Comparison of ENCODE assay signal across 15 cellular contexts in the genomic region with DNA sequence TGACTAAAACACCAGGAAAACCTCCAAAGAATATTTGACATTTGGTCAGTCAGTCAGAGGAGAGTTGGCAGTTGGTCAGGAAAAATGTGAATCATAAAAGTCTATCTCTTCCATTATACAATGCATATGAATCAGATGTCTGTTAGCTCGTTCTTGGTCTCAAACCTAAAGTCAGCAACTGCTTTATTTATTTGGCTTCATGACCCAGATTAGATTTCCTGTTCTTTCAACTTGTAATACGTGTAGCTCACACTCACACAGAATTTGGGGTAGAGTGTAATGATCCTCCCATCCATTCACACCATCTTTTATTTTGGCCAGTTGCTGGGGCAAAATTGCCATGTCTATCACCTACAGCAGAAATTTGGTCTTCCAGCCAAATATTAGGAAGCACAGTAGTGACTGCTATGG.
A peak's percentile ranks its signal among the peaks of the same experiment; 100 is the strongest.
DNase-seq lines count a peak whose midpoint lies in the region; ATAC-seq and TF ChIP-seq lines count a peak whose summit lies in the region.
"Had no signal": no experiment of that assay in that cellular context is flagged by ENCODE, and none has a peak within 500 bp of the region (broad histone marks: within the 10 kb centered on the region; RNA-seq: fewer than 3 reads in every experiment).

No MANE protein-coding gene starts in this region.

- H3K4me2 ChIP-seq in MM.1S (ENCODE audit: low read depth, low read length) = no peak overlapping the region
- H3K4me2 ChIP-seq: BLaER1 treated with 17β-estradiol and CSF1 and Interleukin-3, amounts not matched to agents 10 nM and 100 nM had no signal

- no peak overlapping the region for H3K9ac ChIP-seq in MM.1S (ENCODE audit: low read length)
- H3K9ac ChIP-seq: BLaER1 treated with 17β-estradiol and CSF1 and Interleukin-3, amounts not matched to agents 10 nM and 100 nM had no signal

- peaks cover 15% of the 10 kb centered on the region for H3K4me1 Mint-ChIP-seq in CD8-positive, alpha-beta T cell (ENCODE audit: low read depth)

- no peaks in the 10 kb centered on the region for H3F3A ChIP-seq in MM.1S (ENCODE audit: insufficient read depth, low read length)

- ATAC-seq in CD8-positive, alpha-beta T cell = peak; percentile 40
- no peak for ATAC-seq in HG03175 (IDR thresholded peaks at IDR 0.05; ENCODE audit: unreplicated experiment)

- no peak overlapping the region for H2AFZ ChIP-seq in MM.1S (ENCODE audit: low read length)

- H3K9me3 Mint-ChIP-seq in CD8-positive, alpha-beta T cell = no peaks in the 10 kb centered on the region

- peaks cover 6% of the 10 kb centered on the region for H3K4me1 ChIP-seq in CD8-positive, alpha-beta T cell (ENCODE audit: insufficient read depth, low read length)
- no peaks in the 10 kb centered on the region for H3K4me1 ChIP-seq in MM.1S (ENCODE audit: low read length)
- H3K4me1 ChIP-seq: BLaER1 treated with 17β-estradiol and CSF1 and Interleukin-3, amounts not matched to agents 10 nM and 100 nM; uterus had no signal

- H3K27me3 Mint-ChIP-seq in CD8-positive, alpha-beta T cell (ENCODE audit: low read depth) = no peaks in the 10 kb centered on the region

- H4K20me1 ChIP-seq in MM.1S (ENCODE audit: insufficient read depth, low read length) = no peaks in the 10 kb centered on the region
- H4K20me1 ChIP-seq: BLaER1 treated with 17β-estradiol and CSF1 and Interleukin-3, amounts not matched to agents 10 nM and 100 nM had no signal

- DNase-seq in CD8-positive, alpha-beta T cell = no peak
- DNase-seq in M059J (ENCODE audit: low read depth) = peak; percentile 77
- peak; percentile 83 to 93 for DNase-seq in cardiac fibroblast (ENCODE audit: low read depth in 2 of 2)
- peak; percentile 11 for DNase-seq in kidney glomerular epithelial cell (lab: John Stamatoyannopoulos, UW)
- DNase-seq in MM.1S = no peak
- DNase-seq in activated T-cell treated with anti-CD3 and anti-CD28 coated beads, Interleukin-2, amount 50 U/mL, for 48 hours = no peak
- no peak for DNase-seq in stimulated activated CD4-positive, alpha-beta T cell treated with anti-CD3 and anti-CD28 coated beads, Interleukin-2, amount 100 ng/mL, for 24 hours
- DNase-seq: activated gamma-delta T cell treated with Interleukin-2 at 50 U/mL for 16 hours; effector CD8-positive, alpha-beta T cell; Kasumi-1; SIG-M5; uterus had no signal

- TF ChIP-seq CTCF in CD8-positive, alpha-beta T cell (IDR thresholded peaks at IDR 0.05) = no peak
- TF ChIP-seq CTCF in cardiac fibroblast (IDR thresholded peaks at IDR 0.05; ENCODE audit: low read depth, low read length) (no peak), MM.1S (IDR thresholded peaks at IDR 0.05; ENCODE audit: low read length) (no peak)

- intact Hi-C loops in CD8-positive, alpha-beta T cell (cut with DNase I, micrococcal nuclease) = no loop called here

- no peak overlapping the region for H3K4me3 ChIP-seq in CD8-positive, alpha-beta T cell (ENCODE audit: low read depth, low read length)
- H3K4me3 ChIP-seq in cardiac fibroblast (replicated peaks in 1 of 2; ENCODE audit: low read depth in 2 of 2, low read length in 2 of 2) (no peak overlapping the region), MM.1S (ENCODE audit: low read length) (no peak overlapping the region)
- H3K4me3 ChIP-seq: BLaER1 treated with 17β-estradiol and CSF1 and Interleukin-3, amounts not matched to agents 10 nM and 100 nM; skin epidermis; uterus had no signal

- no peak overlapping the region for H3K27ac ChIP-seq in CD8-positive, alpha-beta T cell (ENCODE audit: low read depth, low read length)
- H3K27ac ChIP-seq in MM.1S (ENCODE audit: low read length) = no peak overlapping the region
- H3K27ac ChIP-seq: BLaER1 treated with 17β-estradiol and CSF1 and Interleukin-3, amounts not matched to agents 10 nM and 100 nM; uterus had no signal

- POLR2A ChIA-PET in CD8-positive, alpha-beta T cell (lab: Charles Lee) = no interaction called here

- H3K36me3 ChIP-seq in CD8-positive, alpha-beta T cell (ENCODE audit: insufficient read depth, low read length) = no peaks in the 10 kb centered on the region
- H3K36me3 ChIP-seq in MM.1S (replicated peaks; ENCODE audit: insufficient read depth, low read length) = no peaks in the 10 kb centered on the region
- H3K36me3 ChIP-seq: BLaER1 treated with 17β-estradiol and CSF1 and Interleukin-3, amounts not matched to agents 10 nM and 100 nM; uterus had no signal

- no peaks in the 10 kb centered on the region for H3K36me3 Mint-ChIP-seq in CD8-positive, alpha-beta T cell

- CTCF ChIA-PET in CD8-positive, alpha-beta T cell (lab: Charles Lee) = interaction anchor here (0.6 to 1.7 kb wide), 2 partner anchors 26 to 59 kb away, joined by 3 to 4 read pairs; no protein-coding TSS in a partner anchor

- H3K4me3 Mint-ChIP-seq in CD8-positive, alpha-beta T cell = no peak overlapping the region

- no peaks in the 10 kb centered on the region for H3K9me2 ChIP-seq in MM.1S (replicated peaks; ENCODE audit: insufficient read depth, low read length)

- no peaks in the 10 kb centered on the region for H3K9me3 ChIP-seq in CD8-positive, alpha-beta T cell (ENCODE audit: low read length)
- H3K9me3 ChIP-seq in MM.1S (replicated peaks; ENCODE audit: insufficient read depth, low read length) = no peaks in the 10 kb centered on the region
- H3K9me3 ChIP-seq: uterus had no signal

- no peak overlapping the region for H3K27ac Mint-ChIP-seq in CD8-positive, alpha-beta T cell

- H3K79me2 ChIP-seq in MM.1S (ENCODE audit: low read length) = no peaks in the 10 kb centered on the region

- no peaks in the 10 kb centered on the region for H3K27me3 ChIP-seq in CD8-positive, alpha-beta T cell (ENCODE audit: insufficient read depth, low read length)
- no peaks in the 10 kb centered on the region for H3K27me3 ChIP-seq in MM.1S (replicated peaks; ENCODE audit: insufficient read depth, low read length)
- H3K27me3 ChIP-seq: BLaER1 treated with 17β-estradiol and CSF1 and Interleukin-3, amounts not matched to agents 10 nM and 100 nM; uterus had no signal

Comparison
In these comparisons a context has a peak if more than half of its experiments do, and no peak if none do; other contexts are left out.
1. DNase-seq: peak in M059J (single experiment), cardiac fibroblast (2 of 2) and kidney glomerular epithelial cell (single experiment); none in CD8-positive, alpha-beta T cell (0 of 7), MM.1S (single experiment), activated T-cell treated with anti-CD3 and anti-CD28 coated beads, Interleukin-2, amount 50 U/mL, for 48 hours (0 of 2) and stimulated activated CD4-positive, alpha-beta T cell treated with anti-CD3 and anti-CD28 coated beads, Interleukin-2, amount 100 ng/mL, for 24 hours (0 of 2).